In genomic region chr13:99419591-99420243, GRCh38 we compare ENCODE assay signal across 13 cellular contexts.
DNase-seq lines count a peak whose midpoint lies in the region; ATAC-seq and TF ChIP-seq lines count a peak whose summit lies in the region.
"Had no signal": no experiment of that assay in that cellular context is flagged by ENCODE, and none has a peak within 500 bp of the region (broad histone marks: within the 10 kb centered on the region; RNA-seq: fewer than 3 reads in every experiment).

No MANE protein-coding gene starts in this region.

- no peak overlapping the region for H3K4me2 ChIP-seq in neural progenitor cell

- no peaks in the 10 kb centered on the region for H3K27me3 ChIP-seq in neural progenitor cell
- H3K27me3 ChIP-seq: ovary had no signal

- no peaks in the 10 kb centered on the region for H3F3A ChIP-seq in neural progenitor cell (ENCODE audit: low read depth)

- H2AFZ ChIP-seq in neural progenitor cell (replicated peaks) = no peak overlapping the region

- TF ChIP-seq CTCF in neural progenitor cell (IDR thresholded peaks at IDR 0.05) = no peak

- peak; percentile 5 for DNase-seq in activated CD4-positive, alpha-beta T cell treated with anti-CD3 and anti-CD28 coated beads for 1 hour
- no peak for DNase-seq in activated CD4-positive, alpha-beta T cell treated with anti-CD3 and anti-CD28 coated beads for 4 hours
- DNase-seq in Jurkat, Clone E6-1 (ENCODE audit: low read depth, low spot score) = no peak
- peak; percentile 30 to 35 for DNase-seq in activated T-cell treated with anti-CD3 and anti-CD28 coated beads, Interleukin-2, amount 50 U/mL, for 48 hours
- DNase-seq in neural progenitor cell (ENCODE audit: low spot score) (no peak), hepatic stellate cell (ENCODE audit: low spot score) (no peak), H4 (ENCODE audit: low spot score) (no peak)
- DNase-seq: foreskin keratinocyte, NCI-H1417, NCI-H446, tibial artery had no signal

- peaks cover 12% of the 10 kb centered on the region for H3K27me3 Mint-ChIP-seq in neural progenitor cell (ENCODE audit: insufficient read depth, low read depth)

- no peak for ATAC-seq in GM21367 (IDR thresholded peaks at IDR 0.05; ENCODE audit: unreplicated experiment)
- ATAC-seq: foreskin keratinocyte had no signal

- peak overlapping the region; percentile 40; the same call in 1 of the 2 replicates for H3K4me3 ChIP-seq in Jurkat, Clone E6-1 (ENCODE audit: low read length)
- no peak overlapping the region for H3K4me3 ChIP-seq in neural progenitor cell
- H3K4me3 ChIP-seq: ovary, tibial artery had no signal

- H3K4me1 ChIP-seq in neural progenitor cell = peaks cover 13% of the 10 kb centered on the region
- H3K4me1 ChIP-seq: foreskin keratinocyte, tibial artery had no signal

- H3K4me1 Mint-ChIP-seq in neural progenitor cell = peaks cover 18% of the 10 kb centered on the region

- H4K20me1 ChIP-seq in neural progenitor cell (ENCODE audit: low read depth) = no peaks in the 10 kb centered on the region

- no peaks in the 10 kb centered on the region for H3K36me3 ChIP-seq in neural progenitor cell
- H3K36me3 ChIP-seq: ovary, tibial artery had no signal

- H3K9me3 ChIP-seq in neural progenitor cell (ENCODE audit: low read depth) = no peaks in the 10 kb centered on the region
- H3K9me3 ChIP-seq: ovary, tibial artery had no signal

- H3K4me3 Mint-ChIP-seq in neural progenitor cell = peak overlapping the region; percentile 46

- no peaks in the 10 kb centered on the region for H3K36me3 Mint-ChIP-seq in neural progenitor cell

- H3K79me2 ChIP-seq in neural progenitor cell (ENCODE audit: low read depth) = no peaks in the 10 kb centered on the region

- H3K27ac ChIP-seq in neural progenitor cell = no peak overlapping the region
- H3K27ac ChIP-seq: foreskin keratinocyte, ovary, tibial artery had no signal

- no peak overlapping the region for H3K9ac ChIP-seq in neural progenitor cell

- H3K27ac Mint-ChIP-seq in neural progenitor cell = no peak overlapping the region

- H3K9me3 Mint-ChIP-seq in neural progenitor cell = no peaks in the 10 kb centered on the region

Comparison
In these comparisons a context has a peak if more than half of its experiments do, and no peak if none do; other contexts are left out.
1. DNase-seq: peak in activated CD4-positive, alpha-beta T cell treated with anti-CD3 and anti-CD28 coated beads for 1 hour (single experiment) and activated T-cell treated with anti-CD3 and anti-CD28 coated beads, Interleukin-2, amount 50 U/mL, for 48 hours (2 of 2); none in activated CD4-positive, alpha-beta T cell treated with anti-CD3 and anti-CD28 coated beads for 4 hours (0 of 2), Jurkat, Clone E6-1 (single experiment), neural progenitor cell (single experiment), hepatic stellate cell (single experiment) and H4 (single experiment).